ENCODE assay signal across 8 cellular contexts in genomic region chr12:110689601-110690430, GRCh38. TPM values are rescaled to one million over a fixed set of nuclear protein-coding genes. Genes with fewer than 3 reads are reported as not detected.
DNase-seq lines count a peak whose midpoint lies in the region; ATAC-seq lines count a peak whose summit lies in the region.

No MANE protein-coding gene starts in this region.

- peaks cover 2 to 11% (median 2%) of the 10 kb centered on the region in 3 donors for H3K36me3 Mint-ChIP-seq in CD8-positive, alpha-beta memory T cell
- no peaks in the 10 kb centered on the region for H3K36me3 Mint-ChIP-seq in activated naive CD4-positive, alpha-beta T cell treated with anti-CD3 and anti-CD28 coated beads, Interleukin-2, amount 50 U/mL, for 72 hours

- H3K27me3 Mint-ChIP-seq in CD8-positive, alpha-beta memory T cell, result peaks cover 0 to 3% of the 10 kb centered on the region in 2 donors

- H3K4me3 Mint-ChIP-seq in CD8-positive, alpha-beta memory T cell, result peak overlapping the region; percentile 74 to 98 (median 87)

- H3K27me3 ChIP-seq in CD8-positive, alpha-beta memory T cell (ENCODE audit: insufficient read depth, low read length, poor library complexity, severe bottlenecking), result no peaks in the 10 kb centered on the region
- H3K27me3 ChIP-seq in NT2/D1 (ENCODE audit: insufficient read depth, insufficient read length) (peaks cover 19% of the 10 kb centered on the region), iPS-18a (ENCODE audit: control insufficient read depth, insufficient read depth, low read length) (peaks cover 13% of the 10 kb centered on the region)

- peak overlapping the region; percentile 66 for H3K4me3 ChIP-seq in CD8-positive, alpha-beta memory T cell (ENCODE audit: low read length)
- H3K4me3 ChIP-seq in NT2/D1 (ENCODE audit: insufficient read length, low read depth) (peak overlapping the region; percentile 51), iPS-18a (ENCODE audit: low read length) (peak overlapping the region; percentile 56)

- H3K9me3 ChIP-seq in CD8-positive, alpha-beta memory T cell (ENCODE audit: low read length), result no peaks in the 10 kb centered on the region
- no peaks in the 10 kb centered on the region for H3K9me3 ChIP-seq in NT2/D1 (ENCODE audit: insufficient read depth, low read length)
- no peaks in the 10 kb centered on the region for H3K9me3 ChIP-seq in iPS-18a (ENCODE audit: control insufficient read depth, low read depth, low read length)

- H3K4me1 Mint-ChIP-seq in CD8-positive, alpha-beta memory T cell, result peaks cover 29 to 39% (median 36%) of the 10 kb centered on the region in 3 donors

- peaks cover 19% of the 10 kb centered on the region for H3K4me1 ChIP-seq in CD8-positive, alpha-beta memory T cell (ENCODE audit: insufficient read depth, low read length)
- H3K4me1 ChIP-seq in NT2/D1 (ENCODE audit: insufficient read depth, insufficient read length) (peaks cover 12% of the 10 kb centered on the region), iPS-18a (ENCODE audit: control insufficient read depth, low read depth, low read length) (peaks cover 4% of the 10 kb centered on the region)

- POLR2A ChIA-PET in CD8-positive, alpha-beta memory T cell (lab: Charles Lee), result interaction anchor here (0.9 to 1.3 kb wide), 2 partner anchors 11 to 221 kb away, joined by 4 read pairs; partner anchors contain the start of gene FAM216A

- CTCF ChIA-PET in CD8-positive, alpha-beta memory T cell (lab: Charles Lee), result interaction anchor here (1.2 kb wide), 1 partner anchor 240 kb away, joined by 3 read pairs; the partner anchor contains the start of gene ARPC3

- no peaks in the 10 kb centered on the region for H3K36me3 ChIP-seq in CD8-positive, alpha-beta memory T cell (ENCODE audit: insufficient read depth, low read length)
- H3K36me3 ChIP-seq in NT2/D1 (ENCODE audit: insufficient read depth, insufficient read length, low read length), result no peaks in the 10 kb centered on the region
- H3K36me3 ChIP-seq in iPS-18a (ENCODE audit: control insufficient read depth, low read depth, low read length), result no peaks in the 10 kb centered on the region

- H3K9ac ChIP-seq in NT2/D1 (ENCODE audit: insufficient read length, low read depth), result peak overlapping the region; percentile 86
- peak overlapping the region; percentile 56 for H3K9ac ChIP-seq in iPS-18a (ENCODE audit: low read length)

- peak; percentile 31 to 66 (median 45) for DNase-seq in CD8-positive, alpha-beta memory T cell
- no peak for DNase-seq in NT2/D1 (ENCODE audit: low read depth, low spot score)
- peak in 1 of 2 donors; percentile 36 for DNase-seq in activated naive CD4-positive, alpha-beta T cell treated with anti-CD3 and anti-CD28 coated beads, Interleukin-2, amount 50 U/mL, for 72 hours (ENCODE audit: low spot score in 2 of 2)
- peak; percentile 25 to 34 for DNase-seq in stimulated activated CD4-positive, alpha-beta T cell treated with anti-CD3 and anti-CD28 coated beads, Interleukin-2, amount 100 ng/mL, for 48 hours
- DNase-seq in NCI-H1092 treated with DMSO at 0.1 percent for 48 hours (lab: John Stamatoyannopoulos, UW), result no peak

- H3K9me3 Mint-ChIP-seq in CD8-positive, alpha-beta memory T cell, result no peaks in the 10 kb centered on the region
- H3K9me3 Mint-ChIP-seq in activated naive CD4-positive, alpha-beta T cell treated with anti-CD3 and anti-CD28 coated beads, Interleukin-2, amount 50 U/mL, for 72 hours, result no peaks in the 10 kb centered on the region

- peak; percentile 53 for ATAC-seq in GM21529 (IDR thresholded peaks at IDR 0.05; ENCODE audit: unreplicated experiment)
- ATAC-seq in activated naive CD4-positive, alpha-beta T cell treated with anti-CD3 and anti-CD28 coated beads, Interleukin-2, amount 50 U/mL, for 72 hours, result peak; percentile 77 to 82
- no peak for ATAC-seq in HG02571 (IDR thresholded peaks at IDR 0.05; ENCODE audit: unreplicated experiment)

- H3K27ac ChIP-seq in CD8-positive, alpha-beta memory T cell (ENCODE audit: low read depth, low read length), result peak overlapping the region; percentile 12
- no peak overlapping the region for H3K27ac ChIP-seq in iPS-18a (ENCODE audit: low read length)

- H3K27ac Mint-ChIP-seq in CD8-positive, alpha-beta memory T cell, result peak overlapping the region; percentile 48 to 96 (median 86)
- H3K27ac Mint-ChIP-seq in activated naive CD4-positive, alpha-beta T cell treated with anti-CD3 and anti-CD28 coated beads, Interleukin-2, amount 50 U/mL, for 72 hours, result peak overlapping the region; percentile 51 to 77

RNA-seq across cellular contexts. Expression of gene HVCN1, which starts 0.9 kb away (rescaled TPM):
- 10 to 100 TPM; 18.5 to 20.2 TPM for total RNA-seq in CD8-positive, alpha-beta memory T cell
- polyA plus RNA-seq in CD8-positive, alpha-beta memory T cell, result 17.6 TPM
- total RNA-seq in activated naive CD4-positive, alpha-beta T cell treated with anti-CD3 and anti-CD28 coated beads, Interleukin-2, amount 50 U/mL, for 72 hours, result 1 to 10 TPM; 2.8 to 6.3 TPM

RNA-seq across cellular contexts. Expression of gene PPP1CC, which starts 52.9 kb away (rescaled TPM):
- total RNA-seq in CD8-positive, alpha-beta memory T cell, result 100 to 1,000 TPM; 242 to 249 TPM
- polyA plus RNA-seq in CD8-positive, alpha-beta memory T cell, result 130 TPM
- 100 to 1,000 TPM; 190 to 343 TPM for total RNA-seq in activated naive CD4-positive, alpha-beta T cell treated with anti-CD3 and anti-CD28 coated beads, Interleukin-2, amount 50 U/mL, for 72 hours

Comparison
In these comparisons a context has a peak if more than half of its experiments do, and no peak if none do; other contexts are left out.
1. DNase-seq: peak in CD8-positive, alpha-beta memory T cell (5 of 5) and stimulated activated CD4-positive, alpha-beta T cell treated with anti-CD3 and anti-CD28 coated beads, Interleukin-2, amount 100 ng/mL, for 48 hours (2 of 2); none in NT2/D1 (single experiment) and NCI-H1092 treated with DMSO at 0.1 percent for 48 hours (single experiment).
2. Peak in every context shown above with its lines, with median percentiles within 50 percentile points of each other: H3K4me3 ChIP-seq.